In the genomic region with DNA sequence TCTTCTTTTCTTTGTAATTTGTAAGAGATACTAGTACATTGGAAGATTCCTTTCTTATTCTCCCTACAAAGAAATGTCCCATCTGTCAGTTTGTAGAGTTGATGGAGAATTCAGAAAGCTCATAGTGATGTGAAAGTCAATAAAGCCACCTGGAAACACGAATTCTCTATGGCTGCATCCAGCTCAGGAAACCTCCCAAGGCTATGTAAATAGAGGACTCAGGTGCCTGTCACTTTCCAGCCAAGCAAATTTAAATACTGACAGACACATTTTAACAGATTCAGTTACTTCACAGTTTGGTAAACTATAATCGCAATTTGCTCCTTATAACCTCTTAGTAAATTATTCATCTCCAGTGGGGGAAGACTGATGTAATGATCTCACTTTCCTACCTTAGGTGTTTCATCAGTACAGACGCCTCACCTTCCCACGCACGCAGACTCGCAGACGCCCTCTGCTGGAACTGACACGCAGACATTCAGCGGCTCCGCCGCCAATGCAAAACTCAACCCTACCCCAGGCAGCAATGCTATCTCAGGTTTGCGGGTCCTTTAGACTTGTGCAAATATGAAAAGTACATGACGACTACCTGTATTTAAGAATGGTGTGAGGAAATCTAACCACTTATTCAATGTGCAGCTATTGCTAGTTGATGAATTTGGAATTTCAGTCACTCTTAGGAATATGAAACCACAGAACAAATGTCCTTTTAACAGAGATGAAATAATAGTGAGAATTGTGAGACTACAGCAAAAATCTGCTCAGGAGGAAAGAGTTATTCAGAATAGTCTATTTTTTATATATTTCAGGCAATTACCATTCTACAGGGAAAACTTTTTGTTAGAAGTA, we compare ENCODE assay signal across 8 cellular contexts.
DNase-seq lines count a peak whose midpoint lies in the region; ATAC-seq and TF ChIP-seq lines count a peak whose summit lies in the region.

No MANE protein-coding gene starts in this region.

- H3K36me3 ChIP-seq in skeletal muscle satellite cell (ENCODE audit: insufficient read depth, low read length), result no peaks in the 10 kb centered on the region

- ATAC-seq in activated naive CD4-positive, alpha-beta T cell treated with anti-CD3 and anti-CD28 coated beads, Interleukin-2, amount 50 U/mL, for 72 hours, result peak; percentile 72 to 80
- no peak for ATAC-seq in GM19351 (IDR thresholded peaks at IDR 0.05; ENCODE audit: unreplicated experiment)

- H3K4me3 ChIP-seq in skeletal muscle satellite cell (ENCODE audit: low read length), result no peak overlapping the region

- peak; percentile 100 for TF ChIP-seq CTCF in 22Rv1 (IDR thresholded peaks at IDR 0.05)
- no peak for TF ChIP-seq CTCF in GM20000 (IDR thresholded peaks at IDR 0.05; ENCODE audit: extremely low read depth, missing control alignments)

- H3K4me1 ChIP-seq in skeletal muscle satellite cell (ENCODE audit: control insufficient read depth, insufficient read depth, low read length), result no peaks in the 10 kb centered on the region

- no peak overlapping the region for H3K27ac ChIP-seq in 22Rv1

- H3K27ac Mint-ChIP-seq in activated naive CD4-positive, alpha-beta T cell treated with anti-CD3 and anti-CD28 coated beads, Interleukin-2, amount 50 U/mL, for 72 hours, result peak overlapping the region; percentile 75 to 83

- H3K9me3 ChIP-seq in skeletal muscle satellite cell (replicated peaks; ENCODE audit: low read length), result no peaks in the 10 kb centered on the region

- H3K36me3 Mint-ChIP-seq in activated naive CD4-positive, alpha-beta T cell treated with anti-CD3 and anti-CD28 coated beads, Interleukin-2, amount 50 U/mL, for 72 hours, result peaks cover 44 to 71% of the 10 kb centered on the region in 2 donors

- H3K27me3 ChIP-seq in skeletal muscle satellite cell (ENCODE audit: control insufficient read depth, insufficient read depth, low read length), result no peaks in the 10 kb centered on the region

- peak overlapping the region; percentile 61 for H3K4me2 ChIP-seq in skeletal muscle satellite cell (ENCODE audit: low read length)

- H3K9ac ChIP-seq in skeletal muscle satellite cell (ENCODE audit: low read depth, low read length), result no peak overlapping the region

- DNase-seq in GM20000 (ENCODE audit: low spot score) (peak; percentile 14), SHP77 treated with DMSO at 0.1 percent for 48 hours (lab: John Stamatoyannopoulos, UW) (peak; percentile 24), hepatic stellate cell (ENCODE audit: low spot score) (peak; percentile 9), NOMO-1 treated with DMSO at 0.1 percent for 48 hours (lab: John Stamatoyannopoulos, UW; ENCODE audit: unreplicated experiment) (no peak)
- DNase-seq in activated naive CD4-positive, alpha-beta T cell treated with anti-CD3 and anti-CD28 coated beads, Interleukin-2, amount 50 U/mL, for 72 hours (ENCODE audit: low spot score in 2 of 2), result peak in 1 of 2 donors; percentile 76

- H3K9me3 Mint-ChIP-seq in activated naive CD4-positive, alpha-beta T cell treated with anti-CD3 and anti-CD28 coated beads, Interleukin-2, amount 50 U/mL, for 72 hours, result no peaks in the 10 kb centered on the region
